1 cellular context compared by ENCODE assay signal in the genomic region with DNA sequence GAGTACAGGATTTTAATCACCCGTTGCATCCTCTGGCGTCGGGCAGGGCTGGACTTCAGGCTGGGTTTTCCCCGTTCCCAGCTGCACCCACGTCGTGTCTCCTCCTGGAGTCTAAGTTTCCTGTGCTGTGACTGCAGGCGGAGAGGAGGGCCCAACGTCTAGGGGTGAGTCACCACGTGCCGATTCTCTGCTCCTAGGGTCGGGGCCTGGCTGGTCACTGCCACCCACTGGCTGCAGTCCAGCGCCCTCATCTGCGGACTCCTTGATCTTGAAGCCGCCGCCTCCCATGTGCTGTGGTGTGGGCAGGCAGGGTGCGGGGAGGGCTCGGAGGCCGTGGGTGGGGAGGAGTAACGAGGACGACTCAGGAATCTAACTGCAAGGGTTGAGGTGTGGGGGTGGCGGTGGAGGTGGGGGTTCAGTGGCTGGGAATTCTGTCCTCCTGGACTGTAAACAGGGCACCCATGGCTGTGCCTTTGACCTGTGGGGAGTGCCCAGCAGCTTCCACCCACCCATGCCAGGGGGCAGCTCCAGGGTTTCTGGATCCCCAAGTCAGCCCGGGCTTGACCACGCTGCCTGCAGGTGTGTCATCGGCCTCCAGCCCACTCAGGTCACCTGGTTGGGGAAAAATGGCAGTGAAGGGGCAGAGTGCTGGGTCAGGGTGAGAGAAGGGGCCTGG.
TF ChIP-seq lines count a peak whose summit lies in the region.

No MANE protein-coding gene starts in this region.

TF ChIP-seq in K562, 482 proteins besides CTCF, POLR2A, EP300 and RAD21 (continued from another document and continues in another):
- TF ChIP-seq, protein P1, sequence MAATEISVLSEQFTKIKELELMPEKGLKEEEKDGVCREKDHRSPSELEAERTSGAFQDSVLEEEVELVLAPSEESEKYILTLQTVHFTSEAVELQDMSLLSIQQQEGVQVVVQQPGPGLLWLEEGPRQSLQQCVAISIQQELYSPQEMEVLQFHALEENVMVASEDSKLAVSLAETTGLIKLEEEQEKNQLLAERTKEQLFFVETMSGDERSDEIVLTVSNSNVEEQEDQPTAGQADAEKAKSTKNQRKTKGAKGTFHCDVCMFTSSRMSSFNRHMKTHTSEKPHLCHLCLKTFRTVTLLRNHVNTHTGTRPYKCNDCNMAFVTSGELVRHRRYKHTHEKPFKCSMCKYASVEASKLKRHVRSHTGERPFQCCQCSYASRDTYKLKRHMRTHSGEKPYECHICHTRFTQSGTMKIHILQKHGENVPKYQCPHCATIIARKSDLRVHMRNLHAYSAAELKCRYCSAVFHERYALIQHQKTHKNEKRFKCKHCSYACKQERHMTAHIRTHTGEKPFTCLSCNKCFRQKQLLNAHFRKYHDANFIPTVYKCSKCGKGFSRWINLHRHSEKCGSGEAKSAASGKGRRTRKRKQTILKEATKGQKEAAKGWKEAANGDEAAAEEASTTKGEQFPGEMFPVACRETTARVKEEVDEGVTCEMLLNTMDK (IDR thresholded peaks at IDR 0.05; ENCODE audit: borderline replicate concordance, insufficient read depth, low read depth, low read length, poor library complexity, severe bottlenecking), result no peak
- TF ChIP-seq, protein P2, sequence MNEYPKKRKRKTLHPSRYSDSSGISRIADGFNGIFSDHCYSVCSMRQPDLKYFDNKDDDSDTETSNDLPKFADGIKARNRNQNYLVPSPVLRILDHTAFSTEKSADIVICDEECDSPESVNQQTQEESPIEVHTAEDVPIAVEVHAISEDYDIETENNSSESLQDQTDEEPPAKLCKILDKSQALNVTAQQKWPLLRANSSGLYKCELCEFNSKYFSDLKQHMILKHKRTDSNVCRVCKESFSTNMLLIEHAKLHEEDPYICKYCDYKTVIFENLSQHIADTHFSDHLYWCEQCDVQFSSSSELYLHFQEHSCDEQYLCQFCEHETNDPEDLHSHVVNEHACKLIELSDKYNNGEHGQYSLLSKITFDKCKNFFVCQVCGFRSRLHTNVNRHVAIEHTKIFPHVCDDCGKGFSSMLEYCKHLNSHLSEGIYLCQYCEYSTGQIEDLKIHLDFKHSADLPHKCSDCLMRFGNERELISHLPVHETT (CRISPR knock-in tag; conservative IDR thresholded peaks at IDR 0.05 in 1 of 2, IDR thresholded peaks at IDR 0.05 in 1 of 2), result no peak
- TF ChIP-seq CBX3 (IDR thresholded peaks at IDR 0.05; ENCODE audit: borderline replicate concordance in 1 of 2, low read length in 2 of 2) (no peak; a peak in 1 of 3 replicates), GATAD2A (IDR thresholded peaks at IDR 0.05) (no peak), NCOA2 (IDR thresholded peaks at IDR 0.05; ENCODE audit: partially characterized antibody in 2 of 2) (no peak), NFIX (CRISPR knock-in tag; IDR thresholded peaks at IDR 0.05; ENCODE audit: low read depth) (no peak), BRD4 (IDR thresholded peaks at IDR 0.05) (no peak), KDM2B (CRISPR knock-in tag; IDR thresholded peaks at IDR 0.05) (no peak), ZNF589 (CRISPR knock-in tag; IDR thresholded peaks at IDR 0.05; ENCODE audit: low read depth) (no peak), CTBP1 (IDR thresholded peaks at IDR 0.05; ENCODE audit: borderline replicate concordance) (peak; percentile 22; the same call in 1 of the 2 replicates), NCOA4 (IDR thresholded peaks at IDR 0.05; ENCODE audit: partially characterized antibody) (no peak), MYC (IDR thresholded peaks at IDR 0.05; ENCODE audit: low read depth, low read length) (peak; percentile 52; the same call in 1 of the 2 replicates), MYC (CRISPR knock-in tag; IDR thresholded peaks at IDR 0.05; ENCODE audit: borderline replicate concordance, low read depth) (no peak), ZNF263 (CRISPR knock-in tag; IDR thresholded peaks at IDR 0.05; ENCODE audit: borderline replicate concordance) (no peak), TFAM (CRISPR knock-in tag; conservative IDR thresholded peaks at IDR 0.05) (no peak), HDAC6 (IDR thresholded peaks at IDR 0.05; ENCODE audit: low read depth, low read length) (no peak), TCF3 (CRISPR knock-in tag; IDR thresholded peaks at IDR 0.05) (no peak; the same call in 1 of the 2 replicates), OTX1 (CRISPR knock-in tag; IDR thresholded peaks at IDR 0.05) (no peak), ZFPM2 (CRISPR knock-in tag; IDR thresholded peaks at IDR 0.05) (no peak), BMI1 (IDR thresholded peaks at IDR 0.05; ENCODE audit: low read length) (no peak), KHSRP (IDR thresholded peaks at IDR 0.05) (no peak), BHLHE40 (IDR thresholded peaks at IDR 0.05; ENCODE audit: low read length) (peak; percentile 89), ZNF668 (CRISPR knock-in tag; IDR thresholded peaks at IDR 0.05) (no peak), NR4A1 (CRISPR knock-in tag; IDR thresholded peaks at IDR 0.05) (no peak), NR4A1 (tag; IDR thresholded peaks at IDR 0.05) (no peak), CREM (IDR thresholded peaks at IDR 0.05; ENCODE audit: low read depth) (peak; percentile 45; the same call in 1 of the 2 replicates), ZNF57 (CRISPR knock-in tag; IDR thresholded peaks at IDR 0.05) (no peak), KLF13 (tag; IDR thresholded peaks at IDR 0.05; ENCODE audit: borderline replicate concordance, low read depth) (no peak), MYNN (IDR thresholded peaks at IDR 0.05) (peak; percentile 86; the same call in 1 of the 2 replicates), MYNN (CRISPR knock-in tag; IDR thresholded peaks at IDR 0.05) (no peak), PCBP1 (IDR thresholded peaks at IDR 0.05; ENCODE audit: low read depth, low read length, poor library complexity, severe bottlenecking) (no peak), HMG20B (CRISPR knock-in tag; IDR thresholded peaks at IDR 0.05) (no peak)
- TF ChIP-seq, protein P3, sequence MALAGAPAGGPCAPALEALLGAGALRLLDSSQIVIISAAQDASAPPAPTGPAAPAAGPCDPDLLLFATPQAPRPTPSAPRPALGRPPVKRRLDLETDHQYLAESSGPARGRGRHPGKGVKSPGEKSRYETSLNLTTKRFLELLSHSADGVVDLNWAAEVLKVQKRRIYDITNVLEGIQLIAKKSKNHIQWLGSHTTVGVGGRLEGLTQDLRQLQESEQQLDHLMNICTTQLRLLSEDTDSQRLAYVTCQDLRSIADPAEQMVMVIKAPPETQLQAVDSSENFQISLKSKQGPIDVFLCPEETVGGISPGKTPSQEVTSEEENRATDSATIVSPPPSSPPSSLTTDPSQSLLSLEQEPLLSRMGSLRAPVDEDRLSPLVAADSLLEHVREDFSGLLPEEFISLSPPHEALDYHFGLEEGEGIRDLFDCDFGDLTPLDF (CRISPR knock-in tag; IDR thresholded peaks at IDR 0.05), result no peak
- TF ChIP-seq, protein P4, sequence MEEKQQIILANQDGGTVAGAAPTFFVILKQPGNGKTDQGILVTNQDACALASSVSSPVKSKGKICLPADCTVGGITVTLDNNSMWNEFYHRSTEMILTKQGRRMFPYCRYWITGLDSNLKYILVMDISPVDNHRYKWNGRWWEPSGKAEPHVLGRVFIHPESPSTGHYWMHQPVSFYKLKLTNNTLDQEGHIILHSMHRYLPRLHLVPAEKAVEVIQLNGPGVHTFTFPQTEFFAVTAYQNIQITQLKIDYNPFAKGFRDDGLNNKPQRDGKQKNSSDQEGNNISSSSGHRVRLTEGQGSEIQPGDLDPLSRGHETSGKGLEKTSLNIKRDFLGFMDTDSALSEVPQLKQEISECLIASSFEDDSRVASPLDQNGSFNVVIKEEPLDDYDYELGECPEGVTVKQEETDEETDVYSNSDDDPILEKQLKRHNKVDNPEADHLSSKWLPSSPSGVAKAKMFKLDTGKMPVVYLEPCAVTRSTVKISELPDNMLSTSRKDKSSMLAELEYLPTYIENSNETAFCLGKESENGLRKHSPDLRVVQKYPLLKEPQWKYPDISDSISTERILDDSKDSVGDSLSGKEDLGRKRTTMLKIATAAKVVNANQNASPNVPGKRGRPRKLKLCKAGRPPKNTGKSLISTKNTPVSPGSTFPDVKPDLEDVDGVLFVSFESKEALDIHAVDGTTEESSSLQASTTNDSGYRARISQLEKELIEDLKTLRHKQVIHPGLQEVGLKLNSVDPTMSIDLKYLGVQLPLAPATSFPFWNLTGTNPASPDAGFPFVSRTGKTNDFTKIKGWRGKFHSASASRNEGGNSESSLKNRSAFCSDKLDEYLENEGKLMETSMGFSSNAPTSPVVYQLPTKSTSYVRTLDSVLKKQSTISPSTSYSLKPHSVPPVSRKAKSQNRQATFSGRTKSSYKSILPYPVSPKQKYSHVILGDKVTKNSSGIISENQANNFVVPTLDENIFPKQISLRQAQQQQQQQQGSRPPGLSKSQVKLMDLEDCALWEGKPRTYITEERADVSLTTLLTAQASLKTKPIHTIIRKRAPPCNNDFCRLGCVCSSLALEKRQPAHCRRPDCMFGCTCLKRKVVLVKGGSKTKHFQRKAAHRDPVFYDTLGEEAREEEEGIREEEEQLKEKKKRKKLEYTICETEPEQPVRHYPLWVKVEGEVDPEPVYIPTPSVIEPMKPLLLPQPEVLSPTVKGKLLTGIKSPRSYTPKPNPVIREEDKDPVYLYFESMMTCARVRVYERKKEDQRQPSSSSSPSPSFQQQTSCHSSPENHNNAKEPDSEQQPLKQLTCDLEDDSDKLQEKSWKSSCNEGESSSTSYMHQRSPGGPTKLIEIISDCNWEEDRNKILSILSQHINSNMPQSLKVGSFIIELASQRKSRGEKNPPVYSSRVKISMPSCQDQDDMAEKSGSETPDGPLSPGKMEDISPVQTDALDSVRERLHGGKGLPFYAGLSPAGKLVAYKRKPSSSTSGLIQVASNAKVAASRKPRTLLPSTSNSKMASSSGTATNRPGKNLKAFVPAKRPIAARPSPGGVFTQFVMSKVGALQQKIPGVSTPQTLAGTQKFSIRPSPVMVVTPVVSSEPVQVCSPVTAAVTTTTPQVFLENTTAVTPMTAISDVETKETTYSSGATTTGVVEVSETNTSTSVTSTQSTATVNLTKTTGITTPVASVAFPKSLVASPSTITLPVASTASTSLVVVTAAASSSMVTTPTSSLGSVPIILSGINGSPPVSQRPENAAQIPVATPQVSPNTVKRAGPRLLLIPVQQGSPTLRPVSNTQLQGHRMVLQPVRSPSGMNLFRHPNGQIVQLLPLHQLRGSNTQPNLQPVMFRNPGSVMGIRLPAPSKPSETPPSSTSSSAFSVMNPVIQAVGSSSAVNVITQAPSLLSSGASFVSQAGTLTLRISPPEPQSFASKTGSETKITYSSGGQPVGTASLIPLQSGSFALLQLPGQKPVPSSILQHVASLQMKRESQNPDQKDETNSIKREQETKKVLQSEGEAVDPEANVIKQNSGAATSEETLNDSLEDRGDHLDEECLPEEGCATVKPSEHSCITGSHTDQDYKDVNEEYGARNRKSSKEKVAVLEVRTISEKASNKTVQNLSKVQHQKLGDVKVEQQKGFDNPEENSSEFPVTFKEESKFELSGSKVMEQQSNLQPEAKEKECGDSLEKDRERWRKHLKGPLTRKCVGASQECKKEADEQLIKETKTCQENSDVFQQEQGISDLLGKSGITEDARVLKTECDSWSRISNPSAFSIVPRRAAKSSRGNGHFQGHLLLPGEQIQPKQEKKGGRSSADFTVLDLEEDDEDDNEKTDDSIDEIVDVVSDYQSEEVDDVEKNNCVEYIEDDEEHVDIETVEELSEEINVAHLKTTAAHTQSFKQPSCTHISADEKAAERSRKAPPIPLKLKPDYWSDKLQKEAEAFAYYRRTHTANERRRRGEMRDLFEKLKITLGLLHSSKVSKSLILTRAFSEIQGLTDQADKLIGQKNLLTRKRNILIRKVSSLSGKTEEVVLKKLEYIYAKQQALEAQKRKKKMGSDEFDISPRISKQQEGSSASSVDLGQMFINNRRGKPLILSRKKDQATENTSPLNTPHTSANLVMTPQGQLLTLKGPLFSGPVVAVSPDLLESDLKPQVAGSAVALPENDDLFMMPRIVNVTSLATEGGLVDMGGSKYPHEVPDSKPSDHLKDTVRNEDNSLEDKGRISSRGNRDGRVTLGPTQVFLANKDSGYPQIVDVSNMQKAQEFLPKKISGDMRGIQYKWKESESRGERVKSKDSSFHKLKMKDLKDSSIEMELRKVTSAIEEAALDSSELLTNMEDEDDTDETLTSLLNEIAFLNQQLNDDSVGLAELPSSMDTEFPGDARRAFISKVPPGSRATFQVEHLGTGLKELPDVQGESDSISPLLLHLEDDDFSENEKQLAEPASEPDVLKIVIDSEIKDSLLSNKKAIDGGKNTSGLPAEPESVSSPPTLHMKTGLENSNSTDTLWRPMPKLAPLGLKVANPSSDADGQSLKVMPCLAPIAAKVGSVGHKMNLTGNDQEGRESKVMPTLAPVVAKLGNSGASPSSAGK (IDR thresholded peaks at IDR 0.05), result no peak; the same call in 1 of the 2 replicates
- TF ChIP-seq, protein P5, sequence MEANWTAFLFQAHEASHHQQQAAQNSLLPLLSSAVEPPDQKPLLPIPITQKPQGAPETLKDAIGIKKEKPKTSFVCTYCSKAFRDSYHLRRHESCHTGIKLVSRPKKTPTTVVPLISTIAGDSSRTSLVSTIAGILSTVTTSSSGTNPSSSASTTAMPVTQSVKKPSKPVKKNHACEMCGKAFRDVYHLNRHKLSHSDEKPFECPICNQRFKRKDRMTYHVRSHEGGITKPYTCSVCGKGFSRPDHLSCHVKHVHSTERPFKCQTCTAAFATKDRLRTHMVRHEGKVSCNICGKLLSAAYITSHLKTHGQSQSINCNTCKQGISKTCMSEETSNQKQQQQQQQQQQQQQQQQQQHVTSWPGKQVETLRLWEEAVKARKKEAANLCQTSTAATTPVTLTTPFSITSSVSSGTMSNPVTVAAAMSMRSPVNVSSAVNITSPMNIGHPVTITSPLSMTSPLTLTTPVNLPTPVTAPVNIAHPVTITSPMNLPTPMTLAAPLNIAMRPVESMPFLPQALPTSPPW (CRISPR knock-in tag; IDR thresholded peaks at IDR 0.05), result peak; percentile 70
- TF ChIP-seq, protein P6, sequence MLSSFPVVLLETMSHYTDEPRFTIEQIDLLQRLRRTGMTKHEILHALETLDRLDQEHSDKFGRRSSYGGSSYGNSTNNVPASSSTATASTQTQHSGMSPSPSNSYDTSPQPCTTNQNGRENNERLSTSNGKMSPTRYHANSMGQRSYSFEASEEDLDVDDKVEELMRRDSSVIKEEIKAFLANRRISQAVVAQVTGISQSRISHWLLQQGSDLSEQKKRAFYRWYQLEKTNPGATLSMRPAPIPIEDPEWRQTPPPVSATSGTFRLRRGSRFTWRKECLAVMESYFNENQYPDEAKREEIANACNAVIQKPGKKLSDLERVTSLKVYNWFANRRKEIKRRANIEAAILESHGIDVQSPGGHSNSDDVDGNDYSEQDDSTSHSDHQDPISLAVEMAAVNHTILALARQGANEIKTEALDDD (IDR thresholded peaks at IDR 0.05), result no peak
- TF ChIP-seq, protein P7, sequence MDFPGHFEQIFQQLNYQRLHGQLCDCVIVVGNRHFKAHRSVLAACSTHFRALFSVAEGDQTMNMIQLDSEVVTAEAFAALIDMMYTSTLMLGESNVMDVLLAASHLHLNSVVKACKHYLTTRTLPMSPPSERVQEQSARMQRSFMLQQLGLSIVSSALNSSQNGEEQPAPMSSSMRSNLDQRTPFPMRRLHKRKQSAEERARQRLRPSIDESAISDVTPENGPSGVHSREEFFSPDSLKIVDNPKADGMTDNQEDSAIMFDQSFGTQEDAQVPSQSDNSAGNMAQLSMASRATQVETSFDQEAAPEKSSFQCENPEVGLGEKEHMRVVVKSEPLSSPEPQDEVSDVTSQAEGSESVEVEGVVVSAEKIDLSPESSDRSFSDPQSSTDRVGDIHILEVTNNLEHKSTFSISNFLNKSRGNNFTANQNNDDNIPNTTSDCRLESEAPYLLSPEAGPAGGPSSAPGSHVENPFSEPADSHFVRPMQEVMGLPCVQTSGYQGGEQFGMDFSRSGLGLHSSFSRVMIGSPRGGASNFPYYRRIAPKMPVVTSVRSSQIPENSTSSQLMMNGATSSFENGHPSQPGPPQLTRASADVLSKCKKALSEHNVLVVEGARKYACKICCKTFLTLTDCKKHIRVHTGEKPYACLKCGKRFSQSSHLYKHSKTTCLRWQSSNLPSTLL (IDR thresholded peaks at IDR 0.05), result no peak
- TF ChIP-seq, protein P8, sequence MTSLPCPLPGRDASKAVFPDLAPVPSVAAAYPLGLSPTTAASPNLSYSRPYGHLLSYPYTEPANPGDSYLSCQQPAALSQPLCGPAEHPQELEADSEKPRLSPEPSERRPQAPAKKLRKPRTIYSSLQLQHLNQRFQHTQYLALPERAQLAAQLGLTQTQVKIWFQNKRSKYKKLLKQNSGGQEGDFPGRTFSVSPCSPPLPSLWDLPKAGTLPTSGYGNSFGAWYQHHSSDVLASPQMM (CRISPR knock-in tag; IDR thresholded peaks at IDR 0.05), result no peak
